In the genomic region with DNA sequence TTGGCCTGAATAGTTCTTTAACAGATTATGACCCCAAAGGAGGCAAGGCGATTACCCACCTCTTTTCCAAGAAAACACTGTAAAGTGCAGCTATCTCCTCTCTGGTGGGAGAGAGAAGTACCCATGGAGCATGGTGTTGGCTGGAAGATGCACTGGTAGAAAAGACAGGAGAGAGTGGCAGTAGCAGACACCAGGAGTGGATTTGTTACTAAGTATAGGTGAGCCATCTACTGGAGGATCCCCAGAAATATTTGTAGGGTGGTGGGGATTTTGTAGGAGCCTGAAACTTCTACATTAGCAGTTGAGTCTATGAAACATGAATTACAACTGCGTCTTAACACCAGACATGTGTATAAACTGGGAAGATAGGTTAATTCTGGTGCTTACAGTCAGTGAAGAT, we compare ENCODE assay signal across 8 cellular contexts.
DNase-seq lines count a peak whose midpoint lies in the region; ATAC-seq and TF ChIP-seq lines count a peak whose summit lies in the region.

No MANE protein-coding gene starts in this region.

- no peak for ATAC-seq in HG03354 (IDR thresholded peaks at IDR 0.05; ENCODE audit: poor library complexity, severe bottlenecking, unreplicated experiment)

- H3K27ac ChIP-seq in A673 (ENCODE audit: low read depth, low read length, poor library complexity, severe bottlenecking) (peak overlapping the region; percentile 19), PC-9 (no peak overlapping the region)

- H3K4me3 ChIP-seq in A673 (ENCODE audit: low read depth, low read length, poor library complexity, severe bottlenecking): no peak overlapping the region
- no peak overlapping the region for H3K4me3 ChIP-seq in GM06990 (replicated peaks; ENCODE audit: low read depth, low read length)
- no peak overlapping the region for H3K4me3 ChIP-seq in PC-9

- intact Hi-C loops in A673 (cut with micrococcal nuclease; ENCODE audit: unreplicated experiment) (loop anchor here (2.0 to 5.0 kb wide), 6 partner anchors 255 to 605 kb away; no protein-coding TSS in a partner anchor), PC-9 (cut with micrococcal nuclease; ENCODE audit: unreplicated experiment) (loop anchor here (2.0 to 5.0 kb wide), 7 partner anchors 120 to 685 kb away; a partner anchor contains a TSS)

- 0 out of 2 replicates have a peak, but pooled peaks cover 3% of the 10 kb centered on the region for H3F3A ChIP-seq in PC-9 (ENCODE audit: insufficient read depth, low read depth)

- H3K79me2 ChIP-seq in PC-9 (ENCODE audit: low read depth): no peaks in the 10 kb centered on the region

- peak; percentile 60 for DNase-seq in A673 (ENCODE audit: low spot score)
- DNase-seq in GM06990 (ENCODE audit: extremely low read depth, insufficient read length): no peak
- peak; percentile 23 to 46 for DNase-seq in PC-9
- DNase-seq in fibroblast of peridontal ligament (ENCODE audit: extremely low read depth): peak; percentile 36
- DNase-seq in anterior cingulate cortex (lab: John Stamatoyannopoulos, UW): no peak
- DNase-seq in hypothalamus (lab: John Stamatoyannopoulos, UW): no peak
- DNase-seq in NCI-H526 (lab: John Stamatoyannopoulos, UW): no peak

- H3K36me3 ChIP-seq in A673 (ENCODE audit: insufficient read depth, low read length, poor library complexity, severe bottlenecking): no peaks in the 10 kb centered on the region
- H3K36me3 ChIP-seq in GM06990 (ENCODE audit: control insufficient read depth, insufficient read depth, low read length): no peaks in the 10 kb centered on the region
- no peaks in the 10 kb centered on the region for H3K36me3 ChIP-seq in PC-9 (ENCODE audit: low read depth)

- CTCF ChIA-PET in A673 (lab: Charles Lee) (no interaction called here), PC-9 (lab: Charles Lee) (no interaction called here)

- H2AFZ ChIP-seq in PC-9: no peak overlapping the region

- BruUV-seq in A673 (replicated peaks; lab: Mats Ljungman, UMichigan) (no TSS peak), PC-9 (replicated peaks; lab: Mats Ljungman, UMichigan) (no TSS peak)

- H3K9me3 ChIP-seq in A673 (ENCODE audit: low read depth, low read length, poor library complexity, severe bottlenecking): no peaks in the 10 kb centered on the region
- peaks cover 11% of the 10 kb centered on the region; the same call in 1 of the 2 replicates for H3K9me3 ChIP-seq in PC-9 (ENCODE audit: insufficient read depth, low read depth)

- H3K9me2 ChIP-seq in PC-9 (ENCODE audit: insufficient read depth): no peaks in the 10 kb centered on the region

- POLR2A ChIA-PET in A673 (lab: Charles Lee; ENCODE audit: low non-redundant PET): interaction anchor here (0.6 kb wide), 1 partner anchor 129 kb away, joined by 3 read pairs; no protein-coding TSS in a partner anchor
- POLR2A ChIA-PET in PC-9 (lab: Charles Lee; ENCODE audit: unreplicated experiment): no interaction called here

- no peaks in the 10 kb centered on the region for H4K20me1 ChIP-seq in PC-9 (ENCODE audit: insufficient read depth)

- H3K4me1 ChIP-seq in A673 (ENCODE audit: insufficient read depth, low read length, poor library complexity, severe bottlenecking) (peaks cover 21% of the 10 kb centered on the region), PC-9 (replicated peaks; ENCODE audit: insufficient read depth) (peaks cover 26% of the 10 kb centered on the region; the same call in 1 of the 2 replicates)

- peak; percentile 49; the same call in 1 of the 2 replicates for TF ChIP-seq CTCF in A673 (conservative IDR thresholded peaks at IDR 0.05; ENCODE audit: low read depth, low read length)
- TF ChIP-seq CTCF in GM06990 (IDR thresholded peaks at IDR 0.05; ENCODE audit: insufficient read depth, low read length, poor library complexity, severe bottlenecking): peak; percentile 8
- peak; percentile 58 for TF ChIP-seq CTCF in PC-9 (conservative IDR thresholded peaks at IDR 0.05)

- no peaks in the 10 kb centered on the region for H3K27me3 ChIP-seq in A673 (replicated peaks; ENCODE audit: insufficient read depth, low read depth, low read length, poor library complexity)
- H3K27me3 ChIP-seq in GM06990 (replicated peaks; ENCODE audit: control insufficient read depth, insufficient read depth, low read length): no peaks in the 10 kb centered on the region
- no peaks in the 10 kb centered on the region for H3K27me3 ChIP-seq in PC-9 (ENCODE audit: insufficient read depth, low read depth)

- H3K4me2 ChIP-seq in PC-9: no peak overlapping the region

Comparison
In these comparisons a context has a peak if more than half of its experiments do, and no peak if none do; other contexts are left out.
1. DNase-seq: peak in A673 (single experiment), PC-9 (2 of 2) and fibroblast of peridontal ligament (single experiment); none in GM06990 (single experiment), anterior cingulate cortex (0 of 58), hypothalamus (0 of 51) and NCI-H526 (0 of 2).
2. CTCF ChIP-seq: peak in every context shown above with its lines; median percentile 58 in PC-9; 49 in A673; 8 in GM06990.